Comparison of ENCODE assay signal across 9 cellular contexts in the genomic region with DNA sequence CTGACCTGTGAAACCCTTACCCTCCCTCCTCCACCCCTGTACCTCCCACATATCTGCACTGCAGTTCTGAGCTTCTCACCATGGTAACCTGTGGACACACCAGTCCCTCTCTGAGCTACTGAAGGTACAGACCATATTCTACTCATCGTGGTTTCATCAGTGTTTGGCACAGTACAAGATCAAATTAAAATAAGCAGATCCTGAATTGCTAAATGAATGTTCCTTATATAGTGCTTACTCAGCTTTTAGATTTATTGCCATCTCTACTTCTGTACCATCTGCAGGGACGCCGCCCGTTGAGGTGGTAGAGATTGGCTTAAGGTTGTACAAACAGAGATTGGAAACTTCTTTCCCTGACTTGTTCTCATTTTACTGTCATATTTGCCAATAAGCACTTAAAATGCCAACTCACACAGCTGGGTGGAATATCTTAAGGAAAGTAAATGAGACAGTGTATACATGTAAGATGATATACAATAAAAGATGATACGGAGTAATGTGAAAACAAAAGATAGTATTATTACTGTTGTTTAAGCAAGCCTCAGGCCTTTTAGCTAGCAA.
"Had no signal": no experiment of that assay in that cellular context is flagged by ENCODE, and none has a peak within 500 bp of the region (broad histone marks: within the 10 kb centered on the region; RNA-seq: fewer than 3 reads in every experiment).

No MANE protein-coding gene starts in this region.

- H3K27me3 ChIP-seq: testis had no signal

- H3K4me3 ChIP-seq: left ventricle myocardium inferior, testis had no signal

- H3K36me3 ChIP-seq: left ventricle myocardium inferior had no signal

- H3K9me3 ChIP-seq: left ventricle myocardium inferior, testis had no signal

- ATAC-seq: T-helper 17 cell had no signal

- DNase-seq: activated naive CD4-positive, alpha-beta T cell treated with anti-CD3 and anti-CD28 coated beads, Interleukin-2, amount 50 U/mL, for 16 hours; activated T-cell treated with anti-CD3 and anti-CD28 coated beads, Interleukin-2, amount 50 U/mL, for 1 hour; amniotic stem cell; foreskin fibroblast; left ventricle myocardium inferior; stimulated activated CD4-positive, alpha-beta T cell treated with anti-CD3 and anti-CD28 coated beads, Interleukin-4, amount 100 ng/mL, for 1 hour; stimulated activated CD8-positive, alpha-beta memory T cell treated with anti-CD3 and anti-CD28 coated beads, Interleukin-4, amount 100 ng/mL, for 48 hours; T-helper 17 cell; testis had no signal

- H3K4me1 ChIP-seq: left ventricle myocardium inferior, testis had no signal

- H3K27ac ChIP-seq: left ventricle myocardium inferior, testis had no signal
